ENCODE assay signal across 8 cellular contexts in genomic region chr10:72567884-72568283, GRCh38. TPM values are rescaled to one million over a fixed set of nuclear protein-coding genes. Genes with fewer than 3 reads are reported as not detected.
A peak's percentile ranks its signal among the peaks of the same experiment; 100 is the strongest.
DNase-seq lines count a peak whose midpoint lies in the region; ATAC-seq and TF ChIP-seq lines count a peak whose summit lies in the region.

No MANE protein-coding gene starts in this region.

- H3K4me3 ChIP-seq in heart right ventricle: no peak overlapping the region
- H3K4me3 ChIP-seq in RWPE2 (ENCODE audit: severe bottlenecking): no peak overlapping the region
- H3K4me3 ChIP-seq in left ventricle myocardium inferior: no peak overlapping the region

- TF ChIP-seq CTCF in heart right ventricle (IDR thresholded peaks at IDR 0.05) (peak in 6 of 9 donors; percentile 31 to 48 (median 41)), RWPE2 (IDR thresholded peaks at IDR 0.05; ENCODE audit: poor library complexity, severe bottlenecking) (peak; percentile 60), left ventricle myocardium inferior (IDR thresholded peaks at IDR 0.05; ENCODE audit: borderline replicate concordance) (peak; percentile 46)

- ATAC-seq in heart right ventricle: no peak
- no peak for ATAC-seq in RWPE2 (ENCODE audit: low read depth)
- ATAC-seq in GM18909 (IDR thresholded peaks at IDR 0.05; ENCODE audit: poor library complexity, unreplicated experiment): no peak
- no peak for ATAC-seq in GM21786 (IDR thresholded peaks at IDR 0.05; ENCODE audit: unreplicated experiment)

- H3K27ac ChIP-seq in heart right ventricle: peak overlapping the region in 4 of 10 donors; percentile 6 to 41 (median 16)
- H3K27ac ChIP-seq in RWPE2 (ENCODE audit: poor library complexity, severe bottlenecking): no peak overlapping the region
- H3K27ac ChIP-seq in left ventricle myocardium inferior (replicated peaks): no peak overlapping the region

- WGBS in heart right ventricle, 2 donors: 62 to 67% methylated on average over 2 of the region's 2 CpGs

- intact Hi-C loops in heart right ventricle (cut with DNase I): loop anchor here in 3 of 10 donors (5.0 to 10.0 kb wide), 2 partner anchors 191 to 203 kb away; no protein-coding TSS in a partner anchor
- intact Hi-C loops in cardiac septum (cut with DNase I): no loop called here
- intact Hi-C loops in left ventricle myocardium inferior (cut with micrococcal nuclease): no loop called here

- H3K36me3 ChIP-seq in heart right ventricle (peaks cover 0 to 35% (median 4%) of the 10 kb centered on the region in 9 donors), RWPE2 (ENCODE audit: low read depth) (peaks cover 2% of the 10 kb centered on the region; the same call in 1 of the 2 replicates), left ventricle myocardium inferior (peaks cover 19% of the 10 kb centered on the region)

- H3K27me3 ChIP-seq in heart right ventricle: no peaks in the 10 kb centered on the region
- no peaks in the 10 kb centered on the region for H3K27me3 ChIP-seq in RWPE2 (ENCODE audit: insufficient read depth, poor library complexity, severe bottlenecking)
- no peaks in the 10 kb centered on the region for H3K27me3 ChIP-seq in left ventricle myocardium inferior (ENCODE audit: low read depth)

- H3K4me1 ChIP-seq in heart right ventricle (peaks cover 0 to 26% (median 0%) of the 10 kb centered on the region in 9 donors), RWPE2 (ENCODE audit: insufficient read depth, poor library complexity, severe bottlenecking) (peaks cover 10% of the 10 kb centered on the region), left ventricle myocardium inferior (peaks cover 13% of the 10 kb centered on the region)

- H3K9me3 ChIP-seq in heart right ventricle (no peaks in the 10 kb centered on the region), RWPE2 (ENCODE audit: severe bottlenecking) (no peaks in the 10 kb centered on the region), left ventricle myocardium inferior (replicated peaks) (no peaks in the 10 kb centered on the region)

- DNase-seq in heart right ventricle (no peak), cardiac septum (ENCODE audit: low spot score) (no peak), RWPE2 (ENCODE audit: low spot score) (no peak), left ventricle myocardium inferior (no peak), activated gamma-delta T cell treated with Interleukin-2 at 50 U/mL for 16 hours (no peak), activated T-cell treated with anti-CD3 and anti-CD28 coated beads for 4 hours (no peak)

RNA-seq across cellular contexts. Expression of gene MICU1, which starts 58.0 kb away (rescaled TPM):
- total RNA-seq in heart right ventricle: 10 to 100 TPM; 41.3 to 54.1 (median 45.9) TPM
- polyA plus RNA-seq in heart right ventricle: 10 to 100 TPM; 34.2 to 39.3 TPM
- total RNA-seq in cardiac septum: 43.2 TPM
- total RNA-seq in left ventricle myocardium inferior: 37.4 TPM
